In the genomic region with DNA sequence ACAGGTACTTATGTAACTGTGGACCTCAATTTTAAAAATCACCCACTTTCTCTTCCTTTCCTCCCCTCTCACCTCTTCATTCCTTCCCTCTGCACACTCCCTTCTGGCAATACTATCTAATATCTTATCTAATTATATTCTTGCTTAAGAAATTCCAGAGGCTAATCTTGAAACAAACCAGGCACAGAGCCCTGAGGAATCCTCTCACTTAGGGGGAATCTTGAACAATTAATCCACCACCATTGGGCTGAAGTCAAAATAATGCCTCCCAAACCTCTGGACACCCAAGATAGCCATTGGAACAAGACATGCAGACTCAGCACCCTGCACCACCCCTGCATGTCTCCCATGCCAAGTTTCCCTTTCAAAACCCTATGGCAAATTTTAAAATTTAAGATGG, we compare ENCODE assay signal across 30 cellular contexts. TPM values are rescaled to one million over a fixed set of nuclear protein-coding genes. Genes with fewer than 3 reads are reported as not detected.
"Had no signal": no experiment of that assay in that cellular context is flagged by ENCODE, and none has a peak within 500 bp of the region (broad histone marks: within the 10 kb centered on the region; RNA-seq: fewer than 3 reads in every experiment).

No MANE protein-coding gene starts in this region.

- H3K27me3 ChIP-seq: body of pancreas, sigmoid colon, tibial nerve had no signal

- H3K27ac Mint-ChIP-seq: activated B cell treated with CpG ODN at 0.5 μM for 24 hours; activated CD8-positive, alpha-beta memory T cell treated with anti-CD3 and anti-CD28 coated beads, Interleukin-2, amount 10 ng/mL, durations not matched to agents 7 days and 5 days; activated CD8-positive, alpha-beta T cell treated with anti-CD3 and anti-CD28 coated beads, Interleukin-2, amount 10 ng/mL, durations not matched to agents 7 days and 5 days; activated naive CD4-positive, alpha-beta T cell treated with anti-CD3 and anti-CD28 coated beads, Interleukin-2, amount 50 U/mL, for 72 hours; activated T-cell treated with anti-CD3 and anti-CD28 coated beads, Interleukin-2, amount 50 U/mL, for 72 hours had no signal

- H3K9me3 ChIP-seq: body of pancreas, gastrocnemius medialis had no signal

- H3K4me3 ChIP-seq: body of pancreas, coronary artery, esophagus muscularis mucosa, gastrocnemius medialis, left ventricle myocardium inferior, lung, psoas muscle, sigmoid colon, tibial nerve had no signal

- H3K36me3 ChIP-seq: esophagus muscularis mucosa, gastrocnemius medialis, left ventricle myocardium inferior, sigmoid colon, tibial nerve had no signal

- H3K79me2 ChIP-seq: parathyroid adenoma had no signal

- H3K4me1 ChIP-seq: body of pancreas, esophagus muscularis mucosa, gastrocnemius medialis, left ventricle myocardium inferior, parathyroid adenoma, psoas muscle, sigmoid colon, tibial nerve had no signal

- DNase-seq: activated B cell treated with CpG ODN at 0.5 μM for 24 hours; activated CD4-positive, alpha-beta T cell treated with anti-CD3 and anti-CD28 coated beads, Interleukin-2, amount 50 U/mL, for 1 hour; activated CD8-positive, alpha-beta memory T cell treated with anti-CD3 and anti-CD28 coated beads, Interleukin-2, amount 10 ng/mL, durations not matched to agents 7 days and 5 days; activated CD8-positive, alpha-beta T cell treated with anti-CD3 and anti-CD28 coated beads, Interleukin-2, amount 10 ng/mL, durations not matched to agents 7 days and 5 days; activated naive CD4-positive, alpha-beta T cell; activated T-cell treated with anti-CD3 and anti-CD28 coated beads for 4 hours; activated T-cell treated with anti-CD3 and anti-CD28 coated beads, Interleukin-2, amount 50 U/mL, for 72 hours; anterior cingulate cortex; body of pancreas; gastrocnemius medialis; glutamatergic neuron; left ventricle myocardium inferior; naive B cell; nucleus accumbens; psoas muscle; sigmoid colon; stimulated activated naive CD4-positive, alpha-beta T cell; T-helper 2 cell had no signal

- H3K9ac ChIP-seq: parathyroid adenoma had no signal

- H3K4me3 Mint-ChIP-seq: activated B cell treated with CpG ODN at 0.5 μM for 24 hours; activated CD8-positive, alpha-beta memory T cell treated with anti-CD3 and anti-CD28 coated beads, Interleukin-2, amount 10 ng/mL, durations not matched to agents 7 days and 5 days; activated CD8-positive, alpha-beta T cell treated with anti-CD3 and anti-CD28 coated beads, Interleukin-2, amount 10 ng/mL, durations not matched to agents 7 days and 5 days; activated T-cell treated with anti-CD3 and anti-CD28 coated beads, Interleukin-2, amount 50 U/mL, for 72 hours had no signal

- H3K4me1 Mint-ChIP-seq: activated B cell treated with CpG ODN at 0.5 μM for 24 hours; activated CD8-positive, alpha-beta memory T cell treated with anti-CD3 and anti-CD28 coated beads, Interleukin-2, amount 10 ng/mL, durations not matched to agents 7 days and 5 days had no signal

- H2AFZ ChIP-seq: parathyroid adenoma had no signal

- H3K27ac ChIP-seq: body of pancreas, coronary artery, esophagus muscularis mucosa, gastrocnemius medialis, left ventricle myocardium inferior, parathyroid adenoma, psoas muscle, sigmoid colon, tibial nerve had no signal

- ATAC-seq: activated CD8-positive, alpha-beta memory T cell treated with anti-CD3 and anti-CD28 coated beads, Interleukin-2, amount 10 ng/mL, durations not matched to agents 7 days and 5 days; activated CD8-positive, alpha-beta T cell treated with anti-CD3 and anti-CD28 coated beads, Interleukin-2, amount 10 ng/mL, durations not matched to agents 7 days and 5 days; activated naive CD4-positive, alpha-beta T cell treated with anti-CD3 and anti-CD28 coated beads, Interleukin-2, amount 50 U/mL, for 72 hours; activated T-cell treated with anti-CD3 and anti-CD28 coated beads, Interleukin-2, amount 50 U/mL, for 72 hours; body of pancreas; gastrocnemius medialis; psoas muscle had no signal

RNA-seq across cellular contexts. Expression of a gene that starts 1.0 kb away (rescaled TPM):
- total RNA-seq: activated B cell treated with CpG ODN at 0.5 μM for 24 hours; activated CD8-positive, alpha-beta memory T cell treated with anti-CD3 and anti-CD28 coated beads, Interleukin-2, amount 10 ng/mL, durations not matched to agents 7 days and 5 days; activated CD8-positive, alpha-beta T cell treated with anti-CD3 and anti-CD28 coated beads, Interleukin-2, amount 10 ng/mL, durations not matched to agents 7 days and 5 days; activated naive CD4-positive, alpha-beta T cell treated with anti-CD3 and anti-CD28 coated beads, Interleukin-2, amount 50 U/mL, for 72 hours; activated T-cell treated with anti-CD3 and anti-CD28 coated beads, Interleukin-2, amount 50 U/mL, for 72 hours; body of pancreas; cardiac septum; cerebellum; endothelial cell of umbilical vein; esophagus muscularis mucosa; gastrocnemius medialis; left ventricle myocardium inferior; lung; psoas muscle; sigmoid colon; temporal lobe; tibial nerve; ureter had no signal
- polyA plus RNA-seq: endothelial cell of umbilical vein, lung, neural cell, psoas muscle, sigmoid colon had no signal

RNA-seq across cellular contexts. Expression of a gene that starts 8.3 kb away (rescaled TPM):
- total RNA-seq: activated B cell treated with CpG ODN at 0.5 μM for 24 hours; activated CD8-positive, alpha-beta memory T cell treated with anti-CD3 and anti-CD28 coated beads, Interleukin-2, amount 10 ng/mL, durations not matched to agents 7 days and 5 days; activated CD8-positive, alpha-beta T cell treated with anti-CD3 and anti-CD28 coated beads, Interleukin-2, amount 10 ng/mL, durations not matched to agents 7 days and 5 days; activated naive CD4-positive, alpha-beta T cell treated with anti-CD3 and anti-CD28 coated beads, Interleukin-2, amount 50 U/mL, for 72 hours; activated T-cell treated with anti-CD3 and anti-CD28 coated beads, Interleukin-2, amount 50 U/mL, for 72 hours; body of pancreas; cardiac septum; cerebellum; endothelial cell of umbilical vein; esophagus muscularis mucosa; gastrocnemius medialis; left ventricle myocardium inferior; lung; psoas muscle; sigmoid colon; temporal lobe; tibial nerve; ureter had no signal
- polyA plus RNA-seq: endothelial cell of umbilical vein, lung, neural cell, psoas muscle, sigmoid colon had no signal

RNA-seq across cellular contexts. Expression of a gene that starts 17.4 kb away (rescaled TPM):
- total RNA-seq: activated B cell treated with CpG ODN at 0.5 μM for 24 hours; activated CD8-positive, alpha-beta memory T cell treated with anti-CD3 and anti-CD28 coated beads, Interleukin-2, amount 10 ng/mL, durations not matched to agents 7 days and 5 days; activated CD8-positive, alpha-beta T cell treated with anti-CD3 and anti-CD28 coated beads, Interleukin-2, amount 10 ng/mL, durations not matched to agents 7 days and 5 days; activated naive CD4-positive, alpha-beta T cell treated with anti-CD3 and anti-CD28 coated beads, Interleukin-2, amount 50 U/mL, for 72 hours; activated T-cell treated with anti-CD3 and anti-CD28 coated beads, Interleukin-2, amount 50 U/mL, for 72 hours; body of pancreas; cardiac septum; cerebellum; endothelial cell of umbilical vein; esophagus muscularis mucosa; gastrocnemius medialis; left ventricle myocardium inferior; lung; psoas muscle; sigmoid colon; temporal lobe; tibial nerve; ureter had no signal
- polyA plus RNA-seq: endothelial cell of umbilical vein, lung, neural cell, psoas muscle, sigmoid colon had no signal

RNA-seq across cellular contexts. Expression of a gene that starts 19.2 kb away (rescaled TPM):
- total RNA-seq: activated B cell treated with CpG ODN at 0.5 μM for 24 hours; activated CD8-positive, alpha-beta memory T cell treated with anti-CD3 and anti-CD28 coated beads, Interleukin-2, amount 10 ng/mL, durations not matched to agents 7 days and 5 days; activated CD8-positive, alpha-beta T cell treated with anti-CD3 and anti-CD28 coated beads, Interleukin-2, amount 10 ng/mL, durations not matched to agents 7 days and 5 days; activated naive CD4-positive, alpha-beta T cell treated with anti-CD3 and anti-CD28 coated beads, Interleukin-2, amount 50 U/mL, for 72 hours; activated T-cell treated with anti-CD3 and anti-CD28 coated beads, Interleukin-2, amount 50 U/mL, for 72 hours; body of pancreas; cardiac septum; cerebellum; endothelial cell of umbilical vein; esophagus muscularis mucosa; gastrocnemius medialis; left ventricle myocardium inferior; lung; psoas muscle; sigmoid colon; temporal lobe; tibial nerve; ureter had no signal
- polyA plus RNA-seq: endothelial cell of umbilical vein, lung, neural cell, psoas muscle, sigmoid colon had no signal

RNA-seq across cellular contexts. Expression of a gene that starts 23.2 kb away (rescaled TPM):
- total RNA-seq: activated B cell treated with CpG ODN at 0.5 μM for 24 hours; activated CD8-positive, alpha-beta memory T cell treated with anti-CD3 and anti-CD28 coated beads, Interleukin-2, amount 10 ng/mL, durations not matched to agents 7 days and 5 days; activated CD8-positive, alpha-beta T cell treated with anti-CD3 and anti-CD28 coated beads, Interleukin-2, amount 10 ng/mL, durations not matched to agents 7 days and 5 days; activated naive CD4-positive, alpha-beta T cell treated with anti-CD3 and anti-CD28 coated beads, Interleukin-2, amount 50 U/mL, for 72 hours; activated T-cell treated with anti-CD3 and anti-CD28 coated beads, Interleukin-2, amount 50 U/mL, for 72 hours; body of pancreas; cardiac septum; cerebellum; endothelial cell of umbilical vein; esophagus muscularis mucosa; gastrocnemius medialis; left ventricle myocardium inferior; psoas muscle; sigmoid colon; temporal lobe; tibial nerve; ureter had no signal
- polyA plus RNA-seq: endothelial cell of umbilical vein, lung, neural cell, psoas muscle, sigmoid colon had no signal
